Comparison of ENCODE assay signal across 1 cellular context in genomic region chr1:192122668-192123067, GRCh38.
TF ChIP-seq lines count a peak whose summit lies in the region.

No MANE protein-coding gene starts in this region.

TF ChIP-seq in K562, 482 proteins besides CTCF, POLR2A, EP300 and RAD21 (continued from another document):
- TF ChIP-seq CLOCK (CRISPR knock-in tag; IDR thresholded peaks at IDR 0.05; ENCODE audit: borderline replicate concordance), result no peak
- TF ChIP-seq BACH1 (tag; IDR thresholded peaks at IDR 0.05), result no peak
- TF ChIP-seq USF2 (CRISPR knock-in tag; IDR thresholded peaks at IDR 0.05), result no peak
- no peak; the same call in 1 of the 2 replicates for TF ChIP-seq ZNF232 (CRISPR knock-in tag; IDR thresholded peaks at IDR 0.05)
- peak; percentile 43; the same call in 1 of the 2 replicates for TF ChIP-seq SAFB (IDR thresholded peaks at IDR 0.05; ENCODE audit: borderline replicate concordance, low read depth, low read length)
- 0 out of 2 replicates have a peak, but pooled peaks have one; percentile 24 for TF ChIP-seq GATAD2B (IDR thresholded peaks at IDR 0.05; ENCODE audit: borderline replicate concordance)
